Comparison of ENCODE assay signal across 6 cellular contexts in the genomic region with DNA sequence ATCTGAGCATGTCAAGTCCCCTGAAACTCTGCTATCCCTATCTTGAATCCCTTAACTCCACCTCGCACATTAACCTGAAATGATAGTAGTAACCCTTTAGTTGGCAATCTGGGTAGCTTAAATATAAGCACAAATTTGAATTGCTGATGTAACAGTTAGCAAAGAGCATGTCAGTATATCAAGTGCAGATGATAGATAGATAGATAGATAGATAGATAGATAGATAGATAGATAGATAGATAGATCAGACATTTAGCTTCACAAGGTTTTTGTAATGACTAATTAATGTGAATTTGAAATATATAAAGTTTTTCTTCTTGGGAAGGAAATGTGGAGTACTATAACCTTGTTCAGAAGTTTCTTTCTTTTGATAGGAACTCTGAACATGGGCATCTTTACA.
"Had no signal": no experiment of that assay in that cellular context is flagged by ENCODE, and none has a peak within 500 bp of the region (broad histone marks: within the 10 kb centered on the region; RNA-seq: fewer than 3 reads in every experiment).

No MANE protein-coding gene starts in this region.

- DNase-seq: GM23248, GOT3, H7, HFFc6, IMR-90 had no signal

- H3K9me3 Mint-ChIP-seq: HFFc6 had no signal

- H3K27ac Mint-ChIP-seq: HFFc6 had no signal

- ATAC-seq: HCT116 had no signal

- H3K4me3 Mint-ChIP-seq: HFFc6 had no signal
